8 cellular contexts compared by ENCODE assay signal in genomic region chr6:30571085-30572077, GRCh38. TPM values are rescaled to one million over a fixed set of nuclear protein-coding genes. Genes with fewer than 3 reads are reported as not detected.
DNase-seq lines count a peak whose midpoint lies in the region; FAIRE-seq and TF ChIP-seq lines count a peak whose summit lies in the region.

Gene ABCF1, plus strand, starts transcription at chr6:30571442. Its CDS starts 46 bp downstream, at chr6:30571488.

- FAIRE-seq in frontal cortex (lab: Jason Lieb, UNC): no peak

- H3K9me3 ChIP-seq in SK-N-MC (ENCODE audit: low read depth, low read length) (no peaks in the 10 kb centered on the region), neutrophil (no peaks in the 10 kb centered on the region)

- H3K4me1 Mint-ChIP-seq in HFFc6 (ENCODE audit: low read depth): peaks cover 53% of the 10 kb centered on the region
- H3K4me1 Mint-ChIP-seq in activated naive CD4-positive, alpha-beta T cell treated with anti-CD3 and anti-CD28 coated beads, Interleukin-2, amount 10 ng/mL, durations not matched to agents 7 days and 5 days: peaks cover 59% of the 10 kb centered on the region

- H3K27me3 Mint-ChIP-seq in HFFc6 (ENCODE audit: insufficient read depth): peaks cover 2% of the 10 kb centered on the region
- peaks cover 13% of the 10 kb centered on the region for H3K27me3 Mint-ChIP-seq in activated naive CD4-positive, alpha-beta T cell treated with anti-CD3 and anti-CD28 coated beads, Interleukin-2, amount 10 ng/mL, durations not matched to agents 7 days and 5 days

- H3K4me3 ChIP-seq in NB4 (ENCODE audit: low read depth, low read length): peak within 1 kb of the TSS; percentile 87
- H3K4me3 ChIP-seq in SK-N-MC: peak within 1 kb of the TSS; percentile 100
- H3K4me3 ChIP-seq in neutrophil (ENCODE audit: low read depth in 1 of 2, low read length in 1 of 2): peak within 1 kb of the TSS; percentile 90 to 92

- DNase-seq in GM04503 (ENCODE audit: low read depth) (peak; percentile 76), HFFc6 (peak; percentile 95), NB4 (ENCODE audit: low read depth) (peak; percentile 98), SK-N-MC (ENCODE audit: low read depth, low spot score) (peak; percentile 70), frontal cortex (ENCODE audit: low spot score in 2 of 2) (peak; percentile 94 to 99), substantia nigra (lab: John Stamatoyannopoulos, UW) (peak; percentile 77 to 99 (median 96))
- peak; percentile 99 for DNase-seq in activated naive CD4-positive, alpha-beta T cell treated with anti-CD3 and anti-CD28 coated beads, Interleukin-2, amount 10 ng/mL, durations not matched to agents 7 days and 5 days

- no peaks in the 10 kb centered on the region for H3K27me3 ChIP-seq in neutrophil

- peak; percentile 93 for TF ChIP-seq POLR2A in NB4 (IDR thresholded peaks at IDR 0.05; ENCODE audit: extremely low read depth, insufficient read length)

- H3K9me3 Mint-ChIP-seq in HFFc6: no peaks in the 10 kb centered on the region
- H3K9me3 Mint-ChIP-seq in activated naive CD4-positive, alpha-beta T cell treated with anti-CD3 and anti-CD28 coated beads, Interleukin-2, amount 10 ng/mL, durations not matched to agents 7 days and 5 days: no peaks in the 10 kb centered on the region

- peak within 1 kb of the TSS; percentile 98 for H3K9ac ChIP-seq in SK-N-MC (ENCODE audit: insufficient read length)

- peaks cover 19 to 20% of the 10 kb centered on the region in 2 experiments for H3K4me1 ChIP-seq in neutrophil (ENCODE audit: control insufficient read depth in 1 of 2, insufficient read depth in 1 of 2, low read depth in 1 of 2, low read length in 1 of 2)

- peaks cover 27% of the 10 kb centered on the region for H3K36me3 ChIP-seq in SK-N-MC (ENCODE audit: insufficient read depth, low read length)
- no peaks in the 10 kb centered on the region for H3K36me3 ChIP-seq in neutrophil

- H3K36me3 Mint-ChIP-seq in HFFc6 (ENCODE audit: low read depth): no peaks in the 10 kb centered on the region; the same call in none of the 2 replicates
- H3K36me3 Mint-ChIP-seq in activated naive CD4-positive, alpha-beta T cell treated with anti-CD3 and anti-CD28 coated beads, Interleukin-2, amount 10 ng/mL, durations not matched to agents 7 days and 5 days: peaks cover 17% of the 10 kb centered on the region

- CTCF ChIA-PET in activated naive CD4-positive, alpha-beta T cell treated with anti-CD3 and anti-CD28 coated beads, Interleukin-2, amount 10 ng/mL, durations not matched to agents 7 days and 5 days (lab: Charles Lee): interaction anchor here (0.8 to 2.3 kb wide), 6 partner anchors 14 to 121 kb away, joined by 3 to 7 read pairs (median 4); partner anchors contain the start of gene PRR3

- TF ChIP-seq CTCF in HFFc6 (IDR thresholded peaks at IDR 0.05) (no peak), NB4 (IDR thresholded peaks at IDR 0.05; ENCODE audit: low read depth, low read length) (no peak), neutrophil (IDR thresholded peaks at IDR 0.05) (peak; percentile 65)

- H3K27ac Mint-ChIP-seq in HFFc6: peak within 1 kb of the TSS; percentile 96
- H3K27ac Mint-ChIP-seq in activated naive CD4-positive, alpha-beta T cell treated with anti-CD3 and anti-CD28 coated beads, Interleukin-2, amount 10 ng/mL, durations not matched to agents 7 days and 5 days: peak within 1 kb of the TSS; percentile 95

- H3K4me3 Mint-ChIP-seq in HFFc6: peak within 1 kb of the TSS; percentile 93
- peak within 1 kb of the TSS; percentile 95 for H3K4me3 Mint-ChIP-seq in activated naive CD4-positive, alpha-beta T cell treated with anti-CD3 and anti-CD28 coated beads, Interleukin-2, amount 10 ng/mL, durations not matched to agents 7 days and 5 days

- H3K27ac ChIP-seq in SK-N-MC: peak within 1 kb of the TSS; percentile 93
- peak within 1 kb of the TSS; percentile 90 for H3K27ac ChIP-seq in neutrophil
- peak within 1 kb of the TSS; percentile 81 for H3K27ac ChIP-seq in substantia nigra (ENCODE audit: low read depth, low read length, poor library complexity, severe bottlenecking)

RNA-seq across cellular contexts. Expression of gene ABCF1, which starts in this region (rescaled TPM):
- total RNA-seq in HFFc6 (2021; fragmentation: NEBNext Ultra II Directional; extraction: Animal tissue kit (Norgen Biotek cat#: 25700)): 10 to 100 TPM; 51.3 to 69.3 (median 63.1) TPM
- 18.8 TPM for total RNA-seq in frontal cortex

Comparison
In these comparisons a context has a peak if more than half of its experiments do, and no peak if none do; other contexts are left out.
1. Peak in every context shown above with its lines: DNase-seq, H3K4me3 ChIP-seq and H3K27ac ChIP-seq.